Comparison of ENCODE assay signal across 1 cellular context in genomic region chr9:104907278-104907951, GRCh38.
TF ChIP-seq lines count a peak whose summit lies in the region.

No MANE protein-coding gene starts in this region.

TF ChIP-seq in HepG2, 621 proteins besides CTCF, POLR2A, EP300 and RAD21 (continued from another document):
- TF ChIP-seq, protein P1, sequence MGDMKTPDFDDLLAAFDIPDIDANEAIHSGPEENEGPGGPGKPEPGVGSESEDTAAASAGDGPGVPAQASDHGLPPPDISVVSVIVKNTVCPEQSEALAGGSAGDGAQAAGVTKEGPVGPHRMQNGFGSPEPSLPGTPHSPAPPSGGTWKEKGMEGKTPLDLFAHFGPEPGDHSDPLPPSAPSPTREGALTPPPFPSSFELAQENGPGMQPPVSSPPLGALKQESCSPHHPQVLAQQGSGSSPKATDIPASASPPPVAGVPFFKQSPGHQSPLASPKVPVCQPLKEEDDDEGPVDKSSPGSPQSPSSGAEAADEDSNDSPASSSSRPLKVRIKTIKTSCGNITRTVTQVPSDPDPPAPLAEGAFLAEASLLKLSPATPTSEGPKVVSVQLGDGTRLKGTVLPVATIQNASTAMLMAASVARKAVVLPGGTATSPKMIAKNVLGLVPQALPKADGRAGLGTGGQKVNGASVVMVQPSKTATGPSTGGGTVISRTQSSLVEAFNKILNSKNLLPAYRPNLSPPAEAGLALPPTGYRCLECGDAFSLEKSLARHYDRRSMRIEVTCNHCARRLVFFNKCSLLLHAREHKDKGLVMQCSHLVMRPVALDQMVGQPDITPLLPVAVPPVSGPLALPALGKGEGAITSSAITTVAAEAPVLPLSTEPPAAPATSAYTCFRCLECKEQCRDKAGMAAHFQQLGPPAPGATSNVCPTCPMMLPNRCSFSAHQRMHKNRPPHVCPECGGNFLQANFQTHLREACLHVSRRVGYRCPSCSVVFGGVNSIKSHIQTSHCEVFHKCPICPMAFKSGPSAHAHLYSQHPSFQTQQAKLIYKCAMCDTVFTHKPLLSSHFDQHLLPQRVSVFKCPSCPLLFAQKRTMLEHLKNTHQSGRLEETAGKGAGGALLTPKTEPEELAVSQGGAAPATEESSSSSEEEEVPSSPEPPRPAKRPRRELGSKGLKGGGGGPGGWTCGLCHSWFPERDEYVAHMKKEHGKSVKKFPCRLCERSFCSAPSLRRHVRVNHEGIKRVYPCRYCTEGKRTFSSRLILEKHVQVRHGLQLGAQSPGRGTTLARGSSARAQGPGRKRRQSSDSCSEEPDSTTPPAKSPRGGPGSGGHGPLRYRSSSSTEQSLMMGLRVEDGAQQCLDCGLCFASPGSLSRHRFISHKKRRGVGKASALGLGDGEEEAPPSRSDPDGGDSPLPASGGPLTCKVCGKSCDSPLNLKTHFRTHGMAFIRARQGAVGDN (CRISPR knock-in tag; IDR thresholded peaks at IDR 0.05) = peak; percentile 31; the same call in 1 of the 2 replicates
- peak; percentile 39 for TF ChIP-seq RBM22 (optimal IDR thresholded peaks at IDR 0.05; ENCODE audit: low read length)
- TF ChIP-seq ZNF501 (CRISPR knock-in tag; IDR thresholded peaks at IDR 0.05) = peak; percentile 34; the same call in 1 of the 2 replicates
